23 cellular contexts compared by ENCODE assay signal in genomic region chr1:115757286-115757810, GRCh38. TPM values are rescaled to one million over a fixed set of nuclear protein-coding genes. Genes with fewer than 3 reads are reported as not detected.
"Had no signal": no experiment of that assay in that cellular context is flagged by ENCODE, and none has a peak within 500 bp of the region (broad histone marks: within the 10 kb centered on the region; RNA-seq: fewer than 3 reads in every experiment).

No MANE protein-coding gene starts in this region.

- H3K4me3 ChIP-seq: lower lobe of right lung, prostate gland, skin epidermis, suprapubic skin had no signal

- DNase-seq: activated CD4-positive, CD25-positive, alpha-beta regulatory T cell treated with anti-CD3 and anti-CD28 coated beads, Interleukin-2, amount 50 U/mL, for 72 hours; activated naive CD4-positive, alpha-beta T cell; activated naive CD8-positive, alpha-beta T cell treated with anti-CD3 and anti-CD28 coated beads, Interleukin-2, amount 10 ng/mL, durations not matched to agents 7 days and 5 days; anterior cingulate cortex; brain microvascular endothelial cell; cerebellar nuclear complex; erythroblast; kidney glomerular epithelial cell; lower lobe of right lung; stimulated activated CD4-positive, alpha-beta T cell treated with anti-CD3 and anti-CD28 coated beads, Interleukin-15, amount 100 ng/mL, for 24 hours; stimulated activated CD4-positive, alpha-beta T cell treated with anti-CD3 and anti-CD28 coated beads, Interleukin-4, amount 100 ng/mL, for 4 hours; stimulated activated CD8-positive, alpha-beta memory T cell treated with anti-CD3 and anti-CD28 coated beads, Interleukin-4, amount 100 ng/mL, for 48 hours; stimulated activated naive CD4-positive, alpha-beta T cell treated with Interleukin-2 at 50 U/mL for 16 hours; T-helper 1 cell; T1000 had no signal

- ATAC-seq: lower lobe of right lung, SK-N-SH treated with all-trans-retinoic acid at 6 μM for 48 hours had no signal

RNA-seq across cellular contexts. Expression of gene CASQ2, which starts 11.2 kb away (rescaled TPM):
- total RNA-seq: activated CD8-positive, alpha-beta memory T cell treated with anti-CD3 and anti-CD28 coated beads for 36 hours; activated naive CD8-positive, alpha-beta T cell treated with anti-CD3 and anti-CD28 coated beads, Interleukin-2, amount 10 ng/mL, durations not matched to agents 7 days and 5 days; dermis microvascular lymphatic vessel endothelial cell; fibroblast of villous mesenchyme; osteoblast had no signal
